In genomic region chr3:53043738-53044137, GRCh38 we compare ENCODE assay signal across 11 cellular contexts. TPM values are rescaled to one million over a fixed set of nuclear protein-coding genes. Genes with fewer than 3 reads are reported as not detected.
DNase-seq lines count a peak whose midpoint lies in the region; ATAC-seq and TF ChIP-seq lines count a peak whose summit lies in the region.
"Had no signal": no experiment of that assay in that cellular context is flagged by ENCODE, and none has a peak within 500 bp of the region (broad histone marks: within the 10 kb centered on the region; RNA-seq: fewer than 3 reads in every experiment).

No MANE protein-coding gene starts in this region.

- no peak for TF ChIP-seq EP300 in transverse colon (IDR thresholded peaks at IDR 0.05; ENCODE audit: low read depth)

- H3K4me1 Mint-ChIP-seq in activated naive CD4-positive, alpha-beta T cell treated with anti-CD3 and anti-CD28 coated beads, Interleukin-2, amount 50 U/mL, for 24 hours, result peaks cover 64% of the 10 kb centered on the region
- H3K4me1 Mint-ChIP-seq in T-cell, result peaks cover 56 to 65% (median 57%) of the 10 kb centered on the region in 3 donors

- H3K9me3 ChIP-seq in hepatocyte (ENCODE audit: low read depth), result no peaks in the 10 kb centered on the region
- H3K9me3 ChIP-seq in transverse colon, result no peaks in the 10 kb centered on the region
- H3K9me3 ChIP-seq: esophagus squamous epithelium had no signal

- ATAC-seq in T-cell (replicated peaks in 1 of 4) (no peak), GM21619 (IDR thresholded peaks at IDR 0.05; ENCODE audit: unreplicated experiment) (no peak), HG02678 (IDR thresholded peaks at IDR 0.05; ENCODE audit: unreplicated experiment) (no peak)
- ATAC-seq: right cardiac atrium had no signal

- H2AFZ ChIP-seq in hepatocyte, result no peak overlapping the region

- 92% methylated on average over 2 of the region's 2 CpGs for WGBS in hepatocyte (ENCODE audit: low lambda C conversion rate, missing lambda C conversion rate)
- WGBS in transverse colon (ENCODE audit: low coverage in 1 of 2), 2 donors, result 59 to 71% methylated on average over 2 of the region's 2 CpGs

- no peaks in the 10 kb centered on the region for H3K27me3 ChIP-seq in hepatocyte
- H3K27me3 ChIP-seq in transverse colon, result no peaks in the 10 kb centered on the region
- H3K27me3 ChIP-seq: esophagus squamous epithelium had no signal

- TF ChIP-seq CTCF in hepatocyte (IDR thresholded peaks at IDR 0.05; ENCODE audit: poor library complexity) (no peak), transverse colon (IDR thresholded peaks at IDR 0.05) (no peak)

- H3K27me3 Mint-ChIP-seq in activated naive CD4-positive, alpha-beta T cell treated with anti-CD3 and anti-CD28 coated beads, Interleukin-2, amount 50 U/mL, for 24 hours, result no peaks in the 10 kb centered on the region
- H3K27me3 Mint-ChIP-seq in T-cell, result no peaks in the 10 kb centered on the region

- peak overlapping the region; percentile 95 for H3K4me3 Mint-ChIP-seq in activated naive CD4-positive, alpha-beta T cell treated with anti-CD3 and anti-CD28 coated beads, Interleukin-2, amount 50 U/mL, for 24 hours
- H3K4me3 Mint-ChIP-seq in T-cell, result peak overlapping the region; percentile 89 to 98 (median 94)

- H3K36me3 ChIP-seq in hepatocyte (replicated peaks; ENCODE audit: insufficient read depth, low read depth) (no peaks in the 10 kb centered on the region), transverse colon (no peaks in the 10 kb centered on the region)
- H3K36me3 ChIP-seq: esophagus squamous epithelium had no signal

- peak overlapping the region; percentile 95 for H3K4me2 ChIP-seq in hepatocyte

- H3K27ac ChIP-seq in hepatocyte (peak overlapping the region; percentile 88), transverse colon (peak overlapping the region; percentile 88 to 99 (median 96))

- H3K36me3 Mint-ChIP-seq in activated naive CD4-positive, alpha-beta T cell treated with anti-CD3 and anti-CD28 coated beads, Interleukin-2, amount 50 U/mL, for 24 hours, result no peaks in the 10 kb centered on the region
- H3K36me3 Mint-ChIP-seq in T-cell, result no peaks in the 10 kb centered on the region

- intact Hi-C loops in transverse colon (cut with DNase I; ENCODE audit: low total_unique reads), result no loop called here

- H3K27ac Mint-ChIP-seq in activated naive CD4-positive, alpha-beta T cell treated with anti-CD3 and anti-CD28 coated beads, Interleukin-2, amount 50 U/mL, for 24 hours, result peak overlapping the region; percentile 96
- H3K27ac Mint-ChIP-seq in T-cell, result peak overlapping the region; percentile 98 to 99

- H3K9me2 ChIP-seq in hepatocyte (replicated peaks; ENCODE audit: insufficient read depth), result no peaks in the 10 kb centered on the region

- peaks cover 51% of the 10 kb centered on the region for H3K79me2 ChIP-seq in hepatocyte

- TF ChIP-seq POLR2A in transverse colon (IDR thresholded peaks at IDR 0.05), result no peak

- H3K4me1 ChIP-seq in hepatocyte (ENCODE audit: insufficient read depth) (peaks cover 16% of the 10 kb centered on the region), transverse colon (peaks cover 7 to 29% (median 19%) of the 10 kb centered on the region in 4 donors)

- H3K4me3 ChIP-seq in hepatocyte, result peak overlapping the region; percentile 94
- no peak overlapping the region for H3K4me3 ChIP-seq in transverse colon

- CTCF ChIA-PET in T-cell (lab: Charles Lee), result no interaction called here

- no peaks in the 10 kb centered on the region for H4K20me1 ChIP-seq in hepatocyte (ENCODE audit: insufficient read depth, poor library complexity, severe bottlenecking)

- H3K9me3 Mint-ChIP-seq in activated naive CD4-positive, alpha-beta T cell treated with anti-CD3 and anti-CD28 coated beads, Interleukin-2, amount 50 U/mL, for 24 hours, result no peaks in the 10 kb centered on the region
- H3K9me3 Mint-ChIP-seq in T-cell, result no peaks in the 10 kb centered on the region

- no peak for DNase-seq in activated naive CD4-positive, alpha-beta T cell (lab: John Stamatoyannopoulos, UW)
- no peak for DNase-seq in T-cell
- DNase-seq in hepatocyte (ENCODE audit: low spot score), result no peak
- DNase-seq in transverse colon, result no peak
- DNase-seq in DMS79 (lab: John Stamatoyannopoulos, UW), result no peak
- DNase-seq: esophagus squamous epithelium, NCI-H2107, right cardiac atrium had no signal

- POLR2A ChIA-PET in T-cell (lab: Charles Lee), result no interaction called here

- in situ Hi-C loops in transverse colon (cut with MboI; ENCODE audit: low pct_ligation_motif_present in 1 of 4, low pct_unique_long_range_greater_than_20kb in 1 of 4, low sequenced_read_pairs in 3 of 4), result no loop called here

RNA-seq across cellular contexts. Expression of gene SFMBT1, which starts 2.1 kb away (rescaled TPM):
- total RNA-seq in T-cell (10 to 100 TPM; 30.3 to 42.7 (median 37.7) TPM), hepatocyte (12.0 and 18.1 TPM in 2 replicates), transverse colon (10 to 100 TPM in 2 of 4 donors, 1 to 10 TPM in 2; 1.9 to 33.0 (median 18.1) TPM)
- polyA plus RNA-seq in hepatocyte, result 5.8 and 8.5 TPM in 2 replicates
